Comparison of ENCODE assay signal across 8 cellular contexts in the genomic region with DNA sequence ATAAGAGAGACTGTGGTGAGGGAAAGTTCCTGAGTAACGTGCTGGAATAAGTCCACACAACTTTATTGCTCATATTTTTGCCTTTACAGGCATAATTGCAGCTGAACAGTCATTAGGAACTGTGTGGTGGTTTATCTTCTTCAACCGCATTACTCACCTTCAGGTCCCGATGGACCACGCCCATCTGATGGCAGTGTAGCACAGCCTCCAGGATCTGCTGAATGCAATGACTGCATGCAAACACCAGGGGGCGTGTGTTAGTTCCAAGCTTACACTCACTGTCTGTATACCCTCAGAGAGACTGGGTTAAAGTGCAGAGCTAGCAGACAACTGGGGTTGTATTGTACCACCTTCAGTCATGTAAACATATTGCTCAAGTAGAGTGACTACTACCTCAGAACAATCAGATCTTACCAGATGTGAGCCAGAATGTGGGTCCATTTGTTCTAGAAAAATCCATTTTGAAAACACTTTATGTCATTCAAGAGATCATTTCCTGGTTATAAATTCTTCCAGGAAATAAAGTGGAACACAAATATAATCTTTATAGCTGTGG.
DNase-seq lines count a peak whose midpoint lies in the region; ATAC-seq lines count a peak whose summit lies in the region.

No MANE protein-coding gene starts in this region.

- H3K36me3 ChIP-seq in BLaER1 treated with 17β-estradiol and CSF1 and Interleukin-3, amounts not matched to agents 10 nM and 100 nM, result peaks cover 11 to 67% (median 47%) of the 10 kb centered on the region in 11 experiments; a peak in 20 of 22 replicates

- H3K27me3 ChIP-seq in BLaER1 treated with 17β-estradiol and CSF1 and Interleukin-3, amounts not matched to agents 10 nM and 100 nM, result no peaks in the 10 kb centered on the region

- ATAC-seq in GM19324 (IDR thresholded peaks at IDR 0.05; ENCODE audit: low FRiP score, unreplicated experiment), result peak; percentile 100
- peak; percentile 99 for ATAC-seq in HG03432 (IDR thresholded peaks at IDR 0.05; ENCODE audit: unreplicated experiment)
- peak; percentile 99 for ATAC-seq in activated CD4-positive, CD25-positive, alpha-beta regulatory T cell treated with anti-CD3 and anti-CD28 coated beads, Interleukin-2, amount 50 U/mL, for 24 hours

- H3K9ac ChIP-seq in BLaER1 treated with 17β-estradiol and CSF1 and Interleukin-3, amounts not matched to agents 10 nM and 100 nM, result no peak overlapping the region

- H3K27ac ChIP-seq in BLaER1 treated with 17β-estradiol and CSF1 and Interleukin-3, amounts not matched to agents 10 nM and 100 nM, result peak overlapping the region in 8 of 11 experiments; percentile 20 to 59 (median 29); a peak in 10 of 22 replicates

- DNase-seq in NCI-H510A treated with DMSO at 0.1 percent for 48 hours (lab: John Stamatoyannopoulos, UW), result peak; percentile 57
- DNase-seq in cerebellar cortex (ENCODE audit: low spot score), result peak; percentile 86
- peak; percentile 96 for DNase-seq in kidney tubule cell (ENCODE audit: low spot score)
- DNase-seq in stimulated activated CD4-positive, alpha-beta T cell treated with anti-CD3 and anti-CD28 coated beads, Interleukin-2, amount 100 ng/mL, for 24 hours, result peak; percentile 88 to 91

- H3K4me2 ChIP-seq in BLaER1 treated with 17β-estradiol and CSF1 and Interleukin-3, amounts not matched to agents 10 nM and 100 nM, result peak overlapping the region in 8 of 11 experiments; percentile 6 to 42 (median 22); a peak in 10 of 22 replicates

- peaks cover 0 to 8% (median 0%) of the 10 kb centered on the region in 11 experiments; a peak in 2 of 22 replicates for H3K9me3 ChIP-seq in BLaER1 treated with 17β-estradiol and CSF1 and Interleukin-3, amounts not matched to agents 10 nM and 100 nM (replicated peaks in 1 of 11)

- peaks cover 10 to 17% (median 14%) of the 10 kb centered on the region in 10 experiments; a peak in 19 of 20 replicates for H3K4me1 ChIP-seq in BLaER1 treated with 17β-estradiol and CSF1 and Interleukin-3, amounts not matched to agents 10 nM and 100 nM

- H3K4me3 ChIP-seq in BLaER1 treated with 17β-estradiol and CSF1 and Interleukin-3, amounts not matched to agents 10 nM and 100 nM, result no peak overlapping the region

- H4K20me1 ChIP-seq in BLaER1 treated with 17β-estradiol and CSF1 and Interleukin-3, amounts not matched to agents 10 nM and 100 nM, result peaks cover 0 to 37% (median 0%) of the 10 kb centered on the region in 11 experiments; a peak in 3 of 22 replicates
